ENCODE assay signal across 19 cellular contexts in genomic region chr20:53142651-53143177, GRCh38.
"Had no signal": no experiment of that assay in that cellular context is flagged by ENCODE, and none has a peak within 500 bp of the region (broad histone marks: within the 10 kb centered on the region; RNA-seq: fewer than 3 reads in every experiment).

No MANE protein-coding gene starts in this region.

- H3K27me3 Mint-ChIP-seq: progenitor cell of endocrine pancreas had no signal

- H3K4me3 ChIP-seq: gastroesophageal sphincter, heart right ventricle, lung, tibial artery had no signal

- H3K4me3 Mint-ChIP-seq: activated naive CD8-positive, alpha-beta T cell treated with anti-CD3 and anti-CD28 coated beads for 36 hours; activated T-helper 1 cell treated with anti-CD3 and anti-CD28 coated beads, Interleukin-12 subunit alpha, Interleukin-12 subunit beta, Interleukin-2, Interleukin-4 antibody, amounts not matched to agents 30 ng/mL and 10 ng/mL and 1 ng/mL, durations not matched to agents 14 hours and 24 hours and 36 hours; mesothelial cell of epicardium; nephron progenitor cell; T-helper 17 cell had no signal

- ATAC-seq: activated CD4-positive, CD25-positive, alpha-beta regulatory T cell treated with anti-CD3 and anti-CD28 coated beads, Interleukin-2, amount 50 U/mL, for 24 hours; gastroesophageal sphincter; T-helper 17 cell had no signal

- H3K36me3 ChIP-seq: gastroesophageal sphincter, heart right ventricle, tibial artery had no signal

- DNase-seq: activated CD4-positive, alpha-beta T cell treated with anti-CD3 and anti-CD28 coated beads, Interleukin-2, amount 50 U/mL, for 1 hour; activated CD8-positive, alpha-beta memory T cell treated with anti-CD3 and anti-CD28 coated beads for 24 hours; activated naive CD8-positive, alpha-beta T cell treated with anti-CD3 and anti-CD28 coated beads for 36 hours; amygdala; dermis blood vessel endothelial cell; nephron progenitor cell; stimulated activated CD4-positive, alpha-beta T cell treated with anti-CD3 and anti-CD28 coated beads, Interleukin-15, amount 100 ng/mL, for 24 hours; stimulated activated CD4-positive, alpha-beta T cell treated with anti-CD3 and anti-CD28 coated beads, Interleukin-4, amount 100 ng/mL, for 24 hours; stimulated activated naive CD4-positive, alpha-beta T cell; T-helper 17 cell; tibial artery had no signal

- H3K9me3 Mint-ChIP-seq: mesothelial cell of epicardium, nephron progenitor cell had no signal

- H3K4me1 ChIP-seq: gastroesophageal sphincter, tibial artery had no signal

- H3K27ac Mint-ChIP-seq: activated naive CD8-positive, alpha-beta T cell treated with anti-CD3 and anti-CD28 coated beads for 36 hours; nephron progenitor cell had no signal

- H3K9me3 ChIP-seq: gastroesophageal sphincter, heart right ventricle, tibial artery had no signal

- H3K27me3 ChIP-seq: gastroesophageal sphincter, tibial artery had no signal

- H3K27ac ChIP-seq: epithelial cell of prostate, gastroesophageal sphincter, heart right ventricle, tibial artery had no signal
